In genomic region chr17:43402567-43402966, GRCh38 we compare ENCODE assay signal across 1 cellular context.
TF ChIP-seq lines count a peak whose summit lies in the region.

No MANE protein-coding gene starts in this region.

TF ChIP-seq in HepG2, 621 proteins besides CTCF, POLR2A, EP300 and RAD21 (continued from another document):
- TF ChIP-seq TBX3 (IDR thresholded peaks at IDR 0.05; ENCODE audit: borderline replicate concordance) (no peak), REXO4 (CRISPR knock-in tag; IDR thresholded peaks at IDR 0.05; ENCODE audit: borderline replicate concordance) (no peak), MTF2 (CRISPR knock-in tag; IDR thresholded peaks at IDR 0.05; ENCODE audit: borderline replicate concordance) (no peak), POGZ (CRISPR knock-in tag; IDR thresholded peaks at IDR 0.05) (no peak), ZNF280B (CRISPR knock-in tag; IDR thresholded peaks at IDR 0.05; ENCODE audit: borderline replicate concordance) (no peak), ZNF30 (CRISPR knock-in tag; IDR thresholded peaks at IDR 0.05) (no peak), JUNB (CRISPR knock-in tag; IDR thresholded peaks at IDR 0.05; ENCODE audit: borderline replicate concordance) (no peak), NBN (conservative IDR thresholded peaks at IDR 0.05) (no peak), AKAP8 (CRISPR knock-in tag; IDR thresholded peaks at IDR 0.05) (no peak; the same call in 1 of the 2 replicates), MTF1 (CRISPR knock-in tag; IDR thresholded peaks at IDR 0.05) (no peak), ZBTB33 (CRISPR knock-in tag; IDR thresholded peaks at IDR 0.05) (no peak), PTBP1 (IDR thresholded peaks at IDR 0.05; ENCODE audit: low read depth, low read length, poor library complexity, severe bottlenecking) (no peak), ZNF333 (CRISPR knock-in tag; IDR thresholded peaks at IDR 0.05; ENCODE audit: borderline replicate concordance) (no peak), ZFP1 (CRISPR knock-in tag; IDR thresholded peaks at IDR 0.05) (0 out of 2 replicates have a peak, but pooled peaks have one; percentile 38), MAF1 (CRISPR knock-in tag; IDR thresholded peaks at IDR 0.05; ENCODE audit: borderline replicate concordance) (no peak), ZNF281 (CRISPR knock-in tag; IDR thresholded peaks at IDR 0.05; ENCODE audit: borderline replicate concordance) (no peak), YY1 (IDR thresholded peaks at IDR 0.05; ENCODE audit: insufficient read depth, insufficient replicate concordance, low read depth, low read length) (no peak)
- TF ChIP-seq, protein P1, sequence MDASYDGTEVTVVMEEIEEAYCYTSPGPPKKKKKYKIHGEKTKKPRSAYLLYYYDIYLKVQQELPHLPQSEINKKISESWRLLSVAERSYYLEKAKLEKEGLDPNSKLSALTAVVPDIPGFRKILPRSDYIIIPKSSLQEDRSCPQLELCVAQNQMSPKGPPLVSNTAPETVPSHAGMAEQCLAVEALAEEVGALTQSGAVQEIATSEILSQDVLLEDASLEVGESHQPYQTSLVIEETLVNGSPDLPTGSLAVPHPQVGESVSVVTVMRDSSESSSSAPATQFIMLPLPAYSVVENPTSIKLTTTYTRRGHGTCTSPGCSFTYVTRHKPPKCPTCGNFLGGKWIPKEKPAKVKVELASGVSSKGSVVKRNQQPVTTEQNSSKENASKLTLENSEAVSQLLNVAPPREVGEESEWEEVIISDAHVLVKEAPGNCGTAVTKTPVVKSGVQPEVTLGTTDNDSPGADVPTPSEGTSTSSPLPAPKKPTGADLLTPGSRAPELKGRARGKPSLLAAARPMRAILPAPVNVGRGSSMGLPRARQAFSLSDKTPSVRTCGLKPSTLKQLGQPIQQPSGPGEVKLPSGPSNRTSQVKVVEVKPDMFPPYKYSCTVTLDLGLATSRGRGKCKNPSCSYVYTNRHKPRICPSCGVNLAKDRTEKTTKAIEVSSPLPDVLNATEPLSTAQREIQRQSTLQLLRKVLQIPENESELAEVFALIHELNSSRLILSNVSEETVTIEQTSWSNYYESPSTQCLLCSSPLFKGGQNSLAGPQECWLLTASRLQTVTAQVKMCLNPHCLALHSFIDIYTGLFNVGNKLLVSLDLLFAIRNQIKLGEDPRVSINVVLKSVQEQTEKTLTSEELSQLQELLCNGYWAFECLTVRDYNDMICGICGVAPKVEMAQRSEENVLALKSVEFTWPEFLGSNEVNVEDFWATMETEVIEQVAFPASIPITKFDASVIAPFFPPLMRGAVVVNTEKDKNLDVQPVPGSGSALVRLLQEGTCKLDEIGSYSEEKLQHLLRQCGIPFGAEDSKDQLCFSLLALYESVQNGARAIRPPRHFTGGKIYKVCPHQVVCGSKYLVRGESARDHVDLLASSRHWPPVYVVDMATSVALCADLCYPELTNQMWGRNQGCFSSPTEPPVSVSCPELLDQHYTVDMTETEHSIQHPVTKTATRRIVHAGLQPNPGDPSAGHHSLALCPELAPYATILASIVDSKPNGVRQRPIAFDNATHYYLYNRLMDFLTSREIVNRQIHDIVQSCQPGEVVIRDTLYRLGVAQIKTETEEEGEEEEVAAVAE (CRISPR knock-in tag; IDR thresholded peaks at IDR 0.05; ENCODE audit: borderline replicate concordance): no peak
- TF ChIP-seq, protein P2, sequence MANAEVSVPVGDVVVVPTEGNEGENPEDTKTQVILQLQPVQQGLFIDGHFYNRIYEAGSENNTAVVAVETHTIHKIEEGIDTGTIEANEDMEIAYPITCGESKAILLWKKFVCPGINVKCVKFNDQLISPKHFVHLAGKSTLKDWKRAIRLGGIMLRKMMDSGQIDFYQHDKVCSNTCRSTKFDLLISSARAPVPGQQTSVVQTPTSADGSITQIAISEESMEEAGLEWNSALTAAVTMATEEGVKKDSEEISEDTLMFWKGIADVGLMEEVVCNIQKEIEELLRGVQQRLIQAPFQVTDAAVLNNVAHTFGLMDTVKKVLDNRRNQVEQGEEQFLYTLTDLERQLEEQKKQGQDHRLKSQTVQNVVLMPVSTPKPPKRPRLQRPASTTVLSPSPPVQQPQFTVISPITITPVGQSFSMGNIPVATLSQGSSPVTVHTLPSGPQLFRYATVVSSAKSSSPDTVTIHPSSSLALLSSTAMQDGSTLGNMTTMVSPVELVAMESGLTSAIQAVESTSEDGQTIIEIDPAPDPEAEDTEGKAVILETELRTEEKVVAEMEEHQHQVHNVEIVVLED (CRISPR knock-in tag; IDR thresholded peaks at IDR 0.05; ENCODE audit: borderline replicate concordance): no peak
